ENCODE assay signal across 1 cellular context in the genomic region with DNA sequence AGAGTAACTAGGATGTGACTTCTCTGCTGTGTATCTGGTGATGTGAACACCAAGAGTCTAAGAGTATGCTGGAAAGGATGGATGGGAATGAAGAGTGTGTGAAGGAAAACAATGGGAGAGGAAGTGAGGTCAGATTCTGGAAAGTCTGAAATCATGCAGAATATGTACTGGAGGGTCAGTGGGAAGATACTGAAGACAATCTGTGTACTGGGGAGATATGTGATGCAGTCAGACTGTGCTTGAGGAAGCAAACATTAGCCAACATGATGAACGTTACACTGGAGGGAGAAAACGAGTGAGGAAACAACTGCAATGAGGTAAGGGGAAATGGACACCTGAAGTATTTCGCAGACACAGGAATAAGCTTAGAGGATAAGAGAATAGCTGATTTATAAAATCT.
TF ChIP-seq lines count a peak whose summit lies in the region.

No MANE protein-coding gene starts in this region.

TF ChIP-seq in IMR-90, 13 proteins besides CTCF, POLR2A, EP300 and RAD21 (continued from another document):
- TF ChIP-seq, protein P1, sequence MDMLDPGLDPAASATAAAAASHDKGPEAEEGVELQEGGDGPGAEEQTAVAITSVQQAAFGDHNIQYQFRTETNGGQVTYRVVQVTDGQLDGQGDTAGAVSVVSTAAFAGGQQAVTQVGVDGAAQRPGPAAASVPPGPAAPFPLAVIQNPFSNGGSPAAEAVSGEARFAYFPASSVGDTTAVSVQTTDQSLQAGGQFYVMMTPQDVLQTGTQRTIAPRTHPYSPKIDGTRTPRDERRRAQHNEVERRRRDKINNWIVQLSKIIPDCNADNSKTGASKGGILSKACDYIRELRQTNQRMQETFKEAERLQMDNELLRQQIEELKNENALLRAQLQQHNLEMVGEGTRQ (IDR thresholded peaks at IDR 0.05; ENCODE audit: low read depth, low read length): no peak
- TF ChIP-seq RCOR1 (IDR thresholded peaks at IDR 0.05; ENCODE audit: insufficient replicate concordance, low read length): no peak
- TF ChIP-seq, protein P2, sequence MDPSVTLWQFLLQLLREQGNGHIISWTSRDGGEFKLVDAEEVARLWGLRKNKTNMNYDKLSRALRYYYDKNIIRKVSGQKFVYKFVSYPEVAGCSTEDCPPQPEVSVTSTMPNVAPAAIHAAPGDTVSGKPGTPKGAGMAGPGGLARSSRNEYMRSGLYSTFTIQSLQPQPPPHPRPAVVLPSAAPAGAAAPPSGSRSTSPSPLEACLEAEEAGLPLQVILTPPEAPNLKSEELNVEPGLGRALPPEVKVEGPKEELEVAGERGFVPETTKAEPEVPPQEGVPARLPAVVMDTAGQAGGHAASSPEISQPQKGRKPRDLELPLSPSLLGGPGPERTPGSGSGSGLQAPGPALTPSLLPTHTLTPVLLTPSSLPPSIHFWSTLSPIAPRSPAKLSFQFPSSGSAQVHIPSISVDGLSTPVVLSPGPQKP (IDR thresholded peaks at IDR 0.05; ENCODE audit: borderline replicate concordance, low read depth, low read length): no peak
